Comparison of ENCODE assay signal across 25 cellular contexts in the genomic region with DNA sequence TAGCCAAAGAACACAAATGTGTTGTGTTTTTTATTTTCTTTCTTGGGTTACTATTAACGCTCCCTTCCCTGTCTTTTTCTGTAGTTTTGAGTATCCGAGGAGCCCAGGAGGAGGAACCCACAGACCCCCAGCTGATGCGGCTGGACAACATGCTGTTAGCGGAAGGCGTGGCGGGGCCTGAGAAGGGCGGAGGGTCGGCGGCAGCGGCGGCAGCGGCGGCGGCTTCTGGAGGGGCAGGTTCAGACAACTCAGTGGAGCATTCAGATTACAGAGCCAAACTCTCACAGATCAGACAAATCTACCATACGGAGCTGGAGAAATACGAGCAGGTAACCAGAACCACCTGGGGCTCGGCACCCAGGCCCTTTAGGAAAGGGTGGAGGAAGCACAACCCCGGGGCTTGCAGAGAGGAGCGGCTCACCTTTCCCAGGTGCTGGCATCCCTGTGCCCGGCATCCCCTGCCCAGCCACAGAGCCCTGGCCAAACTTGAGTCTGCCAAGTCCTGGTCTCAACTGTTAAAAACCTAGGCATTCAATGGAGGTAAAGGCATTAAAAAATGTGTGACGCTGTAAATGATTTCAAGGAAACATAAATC.
"Had no signal": no experiment of that assay in that cellular context is flagged by ENCODE, and none has a peak within 500 bp of the region (broad histone marks: within the 10 kb centered on the region; RNA-seq: fewer than 3 reads in every experiment).

No MANE protein-coding gene starts in this region.

- ATAC-seq: foreskin keratinocyte; heart right ventricle; left lung; mucosa of descending colon; natural killer cell treated with Interleukin-12 subunit alpha and Interleukin-12 subunit beta and Interleukin-15 and Interleukin-18, amount 100 ng/mL, for 72 hours; psoas muscle; stimulated activated naive B cell treated with anti-CD40 and anti-IgM and Interleukin-4, amounts not matched to agents 10 μg/mL and 1 μg/mL and 100 μg/mL, for 72 hours; T-helper 17 cell had no signal

- H3K9me3 ChIP-seq: heart right ventricle, left lung, mucosa of descending colon, neutrophil, ovary, psoas muscle, stomach, tibial artery had no signal

- DNase-seq: activated CD4-positive, alpha-beta memory T cell treated with anti-CD3 and anti-CD28 coated beads, Interleukin-2, amount 10 ng/mL, durations not matched to agents 7 days and 5 days; activated CD4-positive, alpha-beta T cell treated with anti-CD3 and anti-CD28 coated beads for 1 hour; activated CD4-positive, alpha-beta T cell treated with anti-CD3 and anti-CD28 coated beads, Interleukin-2, amount 10 ng/mL, durations not matched to agents 7 days and 5 days; activated CD8-positive, alpha-beta memory T cell treated with anti-CD3 and anti-CD28 coated beads, Interleukin-2, amount 50 U/mL, for 48 hours; activated gamma-delta T cell; activated naive CD4-positive, alpha-beta T cell treated with anti-CD3 and anti-CD28 coated beads, Interleukin-2, amount 10 ng/mL, durations not matched to agents 7 days and 5 days; activated naive CD8-positive, alpha-beta T cell treated with anti-CD3 and anti-CD28 coated beads, Interleukin-2, amount 10 ng/mL, durations not matched to agents 7 days and 5 days; activated T-cell treated with anti-CD3 and anti-CD28 coated beads, Interleukin-2, amount 50 U/mL, for 24 hours; caudate nucleus; foreskin keratinocyte; heart right ventricle; mesendoderm; mucosa of descending colon; ovary; psoas muscle; stimulated activated CD4-positive, alpha-beta T cell treated with anti-CD3 and anti-CD28 coated beads, Interleukin-15, amount 100 ng/mL, for 24 hours; stimulated activated CD4-positive, alpha-beta T cell treated with anti-CD3 and anti-CD28 coated beads, Interleukin-2, amount 100 ng/mL, for 24 hours; stimulated activated naive B cell treated with anti-CD40 and anti-IgM and Interleukin-4, amounts not matched to agents 10 μg/mL and 1 μg/mL and 100 μg/mL, for 72 hours; stomach; T-helper 17 cell; tibial artery had no signal

- H3K36me3 ChIP-seq: neutrophil, ovary had no signal

- H3K4me1 Mint-ChIP-seq: activated CD4-positive, alpha-beta memory T cell treated with anti-CD3 and anti-CD28 coated beads, Interleukin-2, amount 10 ng/mL, durations not matched to agents 7 days and 5 days; activated CD4-positive, alpha-beta T cell treated with anti-CD3 and anti-CD28 coated beads, Interleukin-2, amount 10 ng/mL, durations not matched to agents 7 days and 5 days; activated naive CD4-positive, alpha-beta T cell treated with anti-CD3 and anti-CD28 coated beads, Interleukin-2, amount 10 ng/mL, durations not matched to agents 7 days and 5 days; activated naive CD8-positive, alpha-beta T cell treated with anti-CD3 and anti-CD28 coated beads, Interleukin-2, amount 10 ng/mL, durations not matched to agents 7 days and 5 days; T-helper 17 cell had no signal

- H3K27ac ChIP-seq: foreskin keratinocyte, heart right ventricle, left lung, neutrophil, ovary, tibial artery had no signal

- H3K4me1 ChIP-seq: foreskin keratinocyte had no signal

- H3K9me3 Mint-ChIP-seq: activated CD4-positive, alpha-beta memory T cell treated with anti-CD3 and anti-CD28 coated beads, Interleukin-2, amount 10 ng/mL, durations not matched to agents 7 days and 5 days; activated CD4-positive, alpha-beta T cell treated with anti-CD3 and anti-CD28 coated beads, Interleukin-2, amount 10 ng/mL, durations not matched to agents 7 days and 5 days; activated naive CD4-positive, alpha-beta T cell treated with anti-CD3 and anti-CD28 coated beads, Interleukin-2, amount 10 ng/mL, durations not matched to agents 7 days and 5 days; activated naive CD8-positive, alpha-beta T cell treated with anti-CD3 and anti-CD28 coated beads, Interleukin-2, amount 10 ng/mL, durations not matched to agents 7 days and 5 days; activated T-cell treated with anti-CD3 and anti-CD28 coated beads, Interleukin-2, amount 50 U/mL, for 24 hours; natural killer cell treated with Interleukin-12 subunit alpha and Interleukin-12 subunit beta and Interleukin-15 and Interleukin-18, amount 100 ng/mL, for 72 hours; stimulated activated naive B cell treated with anti-CD40 and anti-IgM and Interleukin-4, amounts not matched to agents 10 μg/mL and 1 μg/mL and 100 μg/mL, for 72 hours had no signal

- H3K4me3 Mint-ChIP-seq: activated CD4-positive, alpha-beta memory T cell treated with anti-CD3 and anti-CD28 coated beads, Interleukin-2, amount 10 ng/mL, durations not matched to agents 7 days and 5 days; activated CD4-positive, alpha-beta T cell treated with anti-CD3 and anti-CD28 coated beads, Interleukin-2, amount 10 ng/mL, durations not matched to agents 7 days and 5 days; activated naive CD4-positive, alpha-beta T cell treated with anti-CD3 and anti-CD28 coated beads, Interleukin-2, amount 10 ng/mL, durations not matched to agents 7 days and 5 days; activated naive CD8-positive, alpha-beta T cell treated with anti-CD3 and anti-CD28 coated beads, Interleukin-2, amount 10 ng/mL, durations not matched to agents 7 days and 5 days; activated T-cell treated with anti-CD3 and anti-CD28 coated beads, Interleukin-2, amount 50 U/mL, for 24 hours; natural killer cell treated with Interleukin-12 subunit alpha and Interleukin-12 subunit beta and Interleukin-15 and Interleukin-18, amount 100 ng/mL, for 72 hours; stimulated activated naive B cell treated with anti-CD40 and anti-IgM and Interleukin-4, amounts not matched to agents 10 μg/mL and 1 μg/mL and 100 μg/mL, for 72 hours; T-helper 17 cell had no signal

- H3K4me3 ChIP-seq: heart right ventricle, left lung, lung, mucosa of descending colon, ovary, psoas muscle, stomach, tibial artery had no signal

- H3K36me3 Mint-ChIP-seq: activated naive CD4-positive, alpha-beta T cell treated with anti-CD3 and anti-CD28 coated beads, Interleukin-2, amount 10 ng/mL, durations not matched to agents 7 days and 5 days; activated naive CD8-positive, alpha-beta T cell treated with anti-CD3 and anti-CD28 coated beads, Interleukin-2, amount 10 ng/mL, durations not matched to agents 7 days and 5 days; natural killer cell treated with Interleukin-12 subunit alpha and Interleukin-12 subunit beta and Interleukin-15 and Interleukin-18, amount 100 ng/mL, for 72 hours; stimulated activated naive B cell treated with anti-CD40 and anti-IgM and Interleukin-4, amounts not matched to agents 10 μg/mL and 1 μg/mL and 100 μg/mL, for 72 hours had no signal

- H3K27ac Mint-ChIP-seq: activated CD4-positive, alpha-beta memory T cell treated with anti-CD3 and anti-CD28 coated beads, Interleukin-2, amount 10 ng/mL, durations not matched to agents 7 days and 5 days; activated CD4-positive, alpha-beta T cell treated with anti-CD3 and anti-CD28 coated beads, Interleukin-2, amount 10 ng/mL, durations not matched to agents 7 days and 5 days; activated naive CD4-positive, alpha-beta T cell treated with anti-CD3 and anti-CD28 coated beads, Interleukin-2, amount 10 ng/mL, durations not matched to agents 7 days and 5 days; activated naive CD8-positive, alpha-beta T cell treated with anti-CD3 and anti-CD28 coated beads, Interleukin-2, amount 10 ng/mL, durations not matched to agents 7 days and 5 days; activated T-cell treated with anti-CD3 and anti-CD28 coated beads, Interleukin-2, amount 50 U/mL, for 24 hours; natural killer cell treated with Interleukin-12 subunit alpha and Interleukin-12 subunit beta and Interleukin-15 and Interleukin-18, amount 100 ng/mL, for 72 hours; stimulated activated naive B cell treated with anti-CD40 and anti-IgM and Interleukin-4, amounts not matched to agents 10 μg/mL and 1 μg/mL and 100 μg/mL, for 72 hours; T-helper 17 cell had no signal

- H3K27me3 ChIP-seq: foreskin keratinocyte, heart right ventricle, left lung, ovary, stomach, tibial artery had no signal

- H3K27me3 Mint-ChIP-seq: activated CD4-positive, alpha-beta memory T cell treated with anti-CD3 and anti-CD28 coated beads, Interleukin-2, amount 10 ng/mL, durations not matched to agents 7 days and 5 days; activated CD4-positive, alpha-beta T cell treated with anti-CD3 and anti-CD28 coated beads, Interleukin-2, amount 10 ng/mL, durations not matched to agents 7 days and 5 days; activated naive CD8-positive, alpha-beta T cell treated with anti-CD3 and anti-CD28 coated beads, Interleukin-2, amount 10 ng/mL, durations not matched to agents 7 days and 5 days had no signal
